Comparison of ENCODE assay signal across 8 cellular contexts in the genomic region with DNA sequence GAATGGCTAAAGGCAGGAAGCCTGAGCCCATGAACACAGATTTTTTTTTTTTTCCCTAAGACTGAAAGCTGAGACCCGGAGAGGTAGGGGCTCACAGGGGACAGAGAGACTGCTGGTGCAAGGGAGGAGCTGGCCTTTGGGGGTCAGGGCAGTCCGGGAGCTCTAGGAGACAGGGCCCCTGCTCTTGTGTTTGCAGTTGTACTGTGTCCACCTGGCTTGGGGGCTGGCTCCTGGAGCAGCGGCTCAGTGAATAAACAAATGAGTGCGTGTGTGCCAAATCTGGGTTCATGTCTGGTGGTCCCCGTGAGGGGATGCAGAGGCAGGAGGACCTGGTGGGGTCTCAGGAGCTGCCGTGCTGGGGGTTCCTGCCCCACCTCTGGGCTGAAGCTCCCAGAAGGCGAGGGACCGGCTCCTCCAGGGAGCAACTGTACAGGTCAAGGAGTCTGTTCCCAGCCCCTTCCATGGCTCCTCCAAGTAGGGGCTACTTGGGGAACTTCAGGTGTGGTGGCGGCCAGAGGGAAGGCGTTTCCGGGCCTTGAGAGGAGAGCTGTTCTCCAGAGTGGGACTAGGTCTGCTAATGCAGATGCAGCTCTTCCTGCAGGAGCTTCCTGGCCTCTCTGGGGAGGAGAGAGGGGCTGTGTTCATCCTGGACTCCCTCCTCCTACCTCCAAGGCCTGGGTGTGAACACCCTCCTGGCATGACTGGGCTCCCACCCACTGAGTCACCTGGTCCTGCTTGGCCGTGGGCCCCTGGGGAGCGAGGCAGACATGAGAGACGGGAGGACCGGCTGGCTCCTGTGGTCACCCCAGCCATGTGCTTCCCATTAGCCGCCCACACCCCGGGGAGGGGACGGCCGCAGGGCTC. TPM values are rescaled to one million over a fixed set of nuclear protein-coding genes. Genes with fewer than 3 reads are reported as not detected.
DNase-seq lines count a peak whose midpoint lies in the region; ATAC-seq, FAIRE-seq and TF ChIP-seq lines count a peak whose summit lies in the region.

No MANE protein-coding gene starts in this region.

- peaks cover 26% of the 10 kb centered on the region for H3K4me1 Mint-ChIP-seq in MCF 10A (ENCODE audit: insufficient read depth, unreplicated experiment)

- peak overlapping the region; percentile 81 for H3K27ac Mint-ChIP-seq in MCF 10A (ENCODE audit: low read depth, unreplicated experiment)

- H3K9me1 ChIP-seq in keratinocyte (ENCODE audit: control insufficient read depth, extremely low read depth, insufficient read depth, low read length) = no peaks in the 10 kb centered on the region

- peak overlapping the region; percentile 49 for H3K4me3 Mint-ChIP-seq in MCF 10A (ENCODE audit: unreplicated experiment)

- no peaks in the 10 kb centered on the region for H3K36me3 Mint-ChIP-seq in MCF 10A (ENCODE audit: insufficient read depth, unreplicated experiment)

- no peaks in the 10 kb centered on the region for H4K20me1 ChIP-seq in keratinocyte (ENCODE audit: control insufficient read depth, extremely low read depth, insufficient read depth, low read length)
- no peaks in the 10 kb centered on the region for H4K20me1 ChIP-seq in MM.1S (ENCODE audit: insufficient read depth, low read length)

- dilution Hi-C loops in keratinocyte (cut with MboI; ENCODE audit: extremely low pct_ligation_motif_present, low sequenced_read_pairs) = no loop called here

- H3K4me2 ChIP-seq in keratinocyte (ENCODE audit: control insufficient read depth, extremely low read depth, insufficient read depth, low read depth, low read length) = no peak overlapping the region
- no peak overlapping the region for H3K4me2 ChIP-seq in MM.1S (ENCODE audit: low read depth, low read length)

- no peak overlapping the region for H3K4me3 ChIP-seq in keratinocyte (ENCODE audit: control insufficient read depth in 2 of 3, extremely low read depth in 1 of 3, insufficient read depth in 2 of 3, low read depth in 1 of 3, low read length in 3 of 3)
- H3K4me3 ChIP-seq in subcutaneous abdominal adipose tissue (ENCODE audit: low read depth in 1 of 5, low read length in 5 of 5) = peak overlapping the region in 4 of 5 donors; percentile 2 to 37 (median 19)
- no peak overlapping the region for H3K4me3 ChIP-seq in MM.1S (ENCODE audit: low read length)

- POLR2A ChIA-PET in MCF 10A (lab: Yijun Ruan, JAX) = interaction anchor here (0.6 to 1.3 kb wide), 2 partner anchors 295 to 469 kb away, joined by 3 read pairs; no protein-coding TSS in a partner anchor

- H2AFZ ChIP-seq in keratinocyte (ENCODE audit: control insufficient read depth, low read length) = no peak overlapping the region
- H2AFZ ChIP-seq in MM.1S (ENCODE audit: low read length) = no peak overlapping the region

- H3K9me2 ChIP-seq in MM.1S (replicated peaks; ENCODE audit: insufficient read depth, low read length) = no peaks in the 10 kb centered on the region

- intact Hi-C loops in MCF 10A (cut with micrococcal nuclease) = no loop called here

- ATAC-seq in left lobe of liver = no peak

- no peaks in the 10 kb centered on the region for H3K27me3 Mint-ChIP-seq in MCF 10A (ENCODE audit: insufficient read depth, unreplicated experiment)

- H3K36me3 ChIP-seq in keratinocyte (ENCODE audit: control insufficient read depth in 2 of 2, extremely low read depth in 1 of 2, insufficient read depth in 2 of 2, low read length in 2 of 2) (no peaks in the 10 kb centered on the region), subcutaneous abdominal adipose tissue (ENCODE audit: control insufficient read depth in 5 of 5, insufficient read depth in 5 of 5, low read length in 5 of 5) (no peaks in the 10 kb centered on the region), MM.1S (replicated peaks; ENCODE audit: insufficient read depth, low read length) (no peaks in the 10 kb centered on the region)

- CTCF ChIA-PET in MCF 10A (lab: Yijun Ruan, JAX) = interaction anchor here (0.6 to 9.8 kb wide), 10 partner anchors 9 to 671 kb away, joined by 3 to 195 read pairs (median 3); partner anchors contain the start of gene TIMP3

- H3K4me1 ChIP-seq in keratinocyte (ENCODE audit: control insufficient read depth, extremely low read depth, insufficient read depth, low read length) (peaks cover 6% of the 10 kb centered on the region), subcutaneous abdominal adipose tissue (ENCODE audit: control insufficient read depth in 5 of 5, insufficient read depth in 5 of 5, low read length in 5 of 5) (peaks cover 33 to 74% (median 60%) of the 10 kb centered on the region in 5 donors), MM.1S (ENCODE audit: low read length) (peaks cover 14% of the 10 kb centered on the region)

- TF ChIP-seq CTCF in MCF 10A (IDR thresholded peaks at IDR 0.05; ENCODE audit: unreplicated experiment) = no peak
- TF ChIP-seq CTCF in keratinocyte (optimal IDR thresholded peaks at IDR 0.05 in 1 of 3, IDR thresholded peaks at IDR 0.05 in 1 of 3, conservative IDR thresholded peaks at IDR 0.05 in 1 of 3; ENCODE audit: extremely low read depth in 1 of 3, insufficient read depth in 2 of 3, low read length in 3 of 3) = no peak
- TF ChIP-seq CTCF in MM.1S (IDR thresholded peaks at IDR 0.05; ENCODE audit: low read length) = no peak

- H3K79me2 ChIP-seq in keratinocyte (ENCODE audit: control insufficient read depth, insufficient read depth, low read length) (no peaks in the 10 kb centered on the region), MM.1S (ENCODE audit: low read length) (no peaks in the 10 kb centered on the region)

- peaks cover 8% of the 10 kb centered on the region for H3F3A ChIP-seq in MM.1S (ENCODE audit: insufficient read depth, low read length)

- H3K9me3 Mint-ChIP-seq in MCF 10A (ENCODE audit: unreplicated experiment) = no peaks in the 10 kb centered on the region

- no peak overlapping the region for H3K27ac ChIP-seq in keratinocyte (ENCODE audit: control insufficient read depth, insufficient read depth, low read length)
- H3K27ac ChIP-seq in subcutaneous abdominal adipose tissue (ENCODE audit: low read depth, low read length) = peak overlapping the region; percentile 81
- H3K27ac ChIP-seq in MM.1S (ENCODE audit: low read length) = no peak overlapping the region

- H3K9me3 ChIP-seq in keratinocyte (ENCODE audit: control insufficient read depth, low read depth, low read length) (no peaks in the 10 kb centered on the region), subcutaneous abdominal adipose tissue (ENCODE audit: control insufficient read depth in 5 of 5, low read length in 5 of 5) (no peaks in the 10 kb centered on the region), MM.1S (replicated peaks; ENCODE audit: insufficient read depth, low read length) (no peaks in the 10 kb centered on the region)

- peaks cover 3% of the 10 kb centered on the region for H3K27me3 ChIP-seq in keratinocyte (ENCODE audit: control insufficient read depth, extremely low read depth, insufficient read depth, low read length)
- H3K27me3 ChIP-seq in subcutaneous abdominal adipose tissue (ENCODE audit: control insufficient read depth in 5 of 5, insufficient read depth in 4 of 5, low read length in 5 of 5) = peaks cover 0 to 16% (median 0%) of the 10 kb centered on the region in 5 donors
- no peaks in the 10 kb centered on the region for H3K27me3 ChIP-seq in MM.1S (replicated peaks; ENCODE audit: insufficient read depth, low read length)

- H3K9ac ChIP-seq in keratinocyte (ENCODE audit: control insufficient read depth, extremely low read depth, insufficient read depth, low read length) (no peak overlapping the region), subcutaneous abdominal adipose tissue (ENCODE audit: low read length in 5 of 5) (peak overlapping the region in 3 of 5 donors; percentile 1 to 68 (median 31)), MM.1S (ENCODE audit: low read length) (no peak overlapping the region)

- peak; percentile 95 for DNase-seq in M059J (ENCODE audit: low read depth)
- DNase-seq in MCF 10A (ENCODE audit: unreplicated experiment) = peak; percentile 75
- DNase-seq in keratinocyte (ENCODE audit: low read depth, low spot score) = peak; percentile 35
- DNase-seq in activated naive CD4-positive, alpha-beta T cell treated with anti-CD3 and anti-CD28 coated beads, Interleukin-2, amount 50 U/mL, for 16 hours = no peak
- no peak for DNase-seq in stimulated activated CD4-positive, alpha-beta T cell treated with anti-CD3 and anti-CD28 coated beads, Interleukin-4, amount 100 ng/mL, for 24 hours
- no peak for DNase-seq in left lobe of liver (ENCODE audit: low spot score)
- DNase-seq in MM.1S = no peak

- no TSS peak for BruUV-seq in MCF 10A (replicated peaks; lab: Mats Ljungman, UMichigan)

- no peak for FAIRE-seq in keratinocyte (lab: Jason Lieb, UNC)

RNA-seq across cellular contexts. Expression of gene FBXO7, which starts 57.6 kb away (rescaled TPM):
- 84.5 and 91.6 TPM in 2 replicates for total RNA-seq in M059J (2014; rRNA removed; shearing (Covaris generic))
- total RNA-seq in MCF 10A (2022) (59.8 and 76.9 TPM in 2 replicates), left lobe of liver (53.2 TPM)
- polyA plus RNA-seq in keratinocyte = 88.7 to 106 TPM (median 101 TPM) in 3 replicates
- polyA plus RNA-seq in keratinocyte (2011; ENCODE audit: low read depth) = 22.1 TPM
- 90.1 and 135 TPM in 2 replicates for polyA plus RNA-seq in keratinocyte (2011; cell fraction: cytosol; rRNA removed)
- 79.9 and 82.2 TPM in 2 replicates for polyA plus RNA-seq in keratinocyte (2011; cell fraction: nucleus; rRNA removed)
- 49.8 and 57.6 TPM in 2 replicates for polyA plus RNA-seq in keratinocyte (2012; ENCODE audit: low replicate concordance)
- polyA minus RNA-seq in keratinocyte = 71.6 to 104 TPM (median 102 TPM) in 3 replicates
- 63.9 TPM for polyA minus RNA-seq in keratinocyte (2011; cell fraction: cytosol; rRNA and poly(A)+ RNA removed)
- 26.4 and 42.0 TPM in 2 replicates for polyA minus RNA-seq in keratinocyte (2011; cell fraction: nucleus; rRNA and poly(A)+ RNA removed)

Comparison
In these comparisons a context has a peak if more than half of its experiments do, and no peak if none do; other contexts are left out.
1. DNase-seq: peak in M059J (single experiment), MCF 10A (single experiment) and keratinocyte (single experiment); none in activated naive CD4-positive, alpha-beta T cell treated with anti-CD3 and anti-CD28 coated beads, Interleukin-2, amount 50 U/mL, for 16 hours (single experiment), stimulated activated CD4-positive, alpha-beta T cell treated with anti-CD3 and anti-CD28 coated beads, Interleukin-4, amount 100 ng/mL, for 24 hours (single experiment), left lobe of liver (single experiment) and MM.1S (single experiment).
2. H3K4me3 ChIP-seq: peak in subcutaneous abdominal adipose tissue (4 of 5); none in keratinocyte (0 of 3) and MM.1S (single experiment).
3. H3K9ac ChIP-seq: peak in subcutaneous abdominal adipose tissue (3 of 5); none in keratinocyte (single experiment) and MM.1S (single experiment).